Comparison of ENCODE assay signal across 8 cellular contexts in genomic region chr14:102927878-102928411, GRCh38. TPM values are rescaled to one million over a fixed set of nuclear protein-coding genes. Genes with fewer than 3 reads are reported as not detected.
DNase-seq lines count a peak whose midpoint lies in the region; TF ChIP-seq lines count a peak whose summit lies in the region.

No MANE protein-coding gene starts in this region.

- H3K27me3 ChIP-seq in PC-9 (ENCODE audit: insufficient read depth, low read depth) (no peaks in the 10 kb centered on the region), right atrium auricular region (peaks cover 10 to 39% of the 10 kb centered on the region in 2 donors), spleen (replicated peaks in 1 of 7) (peaks cover 3 to 85% (median 51%) of the 10 kb centered on the region in 7 donors)

- no peak for TF ChIP-seq POLR2A in spleen (IDR thresholded peaks at IDR 0.05)
- no peak for TF ChIP-seq POLR2A in lower leg skin (IDR thresholded peaks at IDR 0.05)

- peaks cover 38% of the 10 kb centered on the region for H3F3A ChIP-seq in PC-9 (ENCODE audit: insufficient read depth, low read depth)

- H3K4me2 ChIP-seq in PC-9: peak overlapping the region; percentile 99

- intact Hi-C loops in PC-9 (cut with micrococcal nuclease; ENCODE audit: unreplicated experiment): loop anchor here (1.0 to 5.0 kb wide), 5 partner anchors 144 to 1261 kb away; partner anchors contain the start of gene RCOR1
- intact Hi-C loops in spleen (cut with DNase I; ENCODE audit: low total_unique reads): no loop called here
- intact Hi-C loops in lower leg skin (cut with DNase I; ENCODE audit: low total_unique reads): no loop called here

- BruUV-seq in PC-9 (replicated peaks; lab: Mats Ljungman, UMichigan): no TSS peak

- CTCF ChIA-PET in PC-9 (lab: Charles Lee): interaction anchor here (0.7 to 1.0 kb wide), 3 partner anchors 209 to 403 kb away, joined by 3 to 4 read pairs (median 4); no protein-coding TSS in a partner anchor

- H4K20me1 ChIP-seq in PC-9 (ENCODE audit: insufficient read depth): no peaks in the 10 kb centered on the region

- TF ChIP-seq CTCF in PC-9 (conservative IDR thresholded peaks at IDR 0.05) (no peak), right atrium auricular region (IDR thresholded peaks at IDR 0.05) (no peak), spleen (IDR thresholded peaks at IDR 0.05 in 8 of 11, conservative IDR thresholded peaks at IDR 0.05 in 3 of 11) (no peak), lower leg skin (IDR thresholded peaks at IDR 0.05) (no peak)

- no peaks in the 10 kb centered on the region for H3K9me3 ChIP-seq in PC-9 (ENCODE audit: insufficient read depth, low read depth)
- no peaks in the 10 kb centered on the region for H3K9me3 ChIP-seq in right atrium auricular region
- no peaks in the 10 kb centered on the region for H3K9me3 ChIP-seq in spleen

- peak overlapping the region; percentile 74 for H3K27ac ChIP-seq in PC-9
- H3K27ac ChIP-seq in right atrium auricular region: no peak overlapping the region
- peak overlapping the region in 2 of 8 donors; percentile 0 to 13 for H3K27ac ChIP-seq in spleen

- no peaks in the 10 kb centered on the region for H3K36me3 ChIP-seq in PC-9 (ENCODE audit: low read depth)
- peaks cover 2% of the 10 kb centered on the region for H3K36me3 ChIP-seq in right atrium auricular region
- peaks cover 0 to 11% (median under 1%) of the 10 kb centered on the region in 6 donors for H3K36me3 ChIP-seq in spleen

- POLR2A ChIA-PET in PC-9 (lab: Charles Lee; ENCODE audit: unreplicated experiment): interaction anchor here (0.5 to 0.6 kb wide), 9 partner anchors 132 to 899 kb away, joined by 3 to 14 read pairs (median 4); partner anchors contain the start of genes CINP, TECPR2, XRCC3 and ZFYVE21

- H3K4me3 ChIP-seq in PC-9 (peak overlapping the region; percentile 87), right atrium auricular region (peak overlapping the region; percentile 24 to 53), spleen (peak overlapping the region; percentile 34 to 73 (median 44)), lower leg skin (ENCODE audit: low read depth, poor library complexity, severe bottlenecking) (no peak overlapping the region)

- no peaks in the 10 kb centered on the region for H3K9me2 ChIP-seq in PC-9 (ENCODE audit: insufficient read depth)

- WGBS in spleen, 5 donors: 5 to 30% (median 7%) methylated on average over 9 to 35 of the region's 35 CpGs
- WGBS in lower leg skin, 2 donors: 19% methylated on average over 16 to 19 of the region's 35 CpGs

- H2AFZ ChIP-seq in PC-9: peak overlapping the region; percentile 96

- DNase-seq in NCI-H524 (lab: John Stamatoyannopoulos, UW): peak; percentile 29 to 62
- no peak for DNase-seq in NCI-H524 treated with DMSO at 0.1 percent for 48 hours (lab: John Stamatoyannopoulos, UW)
- DNase-seq in PC-9: peak in 1 of 2 experiments; percentile 73
- DNase-seq in right atrium auricular region (ENCODE audit: low spot score): no peak
- no peak for DNase-seq in spleen
- no peak for DNase-seq in lower leg skin (ENCODE audit: low spot score in 2 of 2)
- DNase-seq in NCI-H1417 treated with DMSO at 0.1 percent for 48 hours (lab: John Stamatoyannopoulos, UW): no peak
- no peak for DNase-seq in activated CD4-positive, CD25-positive, alpha-beta regulatory T cell (lab: John Stamatoyannopoulos, UW)

- H3K4me1 ChIP-seq in PC-9 (replicated peaks; ENCODE audit: insufficient read depth) (peaks cover 20% of the 10 kb centered on the region), right atrium auricular region (peaks cover 0 to 38% of the 10 kb centered on the region in 2 donors), spleen (peaks cover 24 to 57% (median 49%) of the 10 kb centered on the region in 6 donors)

- H3K79me2 ChIP-seq in PC-9 (ENCODE audit: low read depth): no peaks in the 10 kb centered on the region

RNA-seq across cellular contexts. Expression of gene AMN, which starts 5.5 kb away (rescaled TPM):
- total RNA-seq in PC-9 (2021): 21.8 and 36.5 TPM in 2 replicates
- under 1 TPM in 1 of 2 donors, not detected in 1; 0.71 TPM for total RNA-seq in right atrium auricular region
- 1 to 10 TPM in 6 of 7 donors, under 1 TPM in 1; 0.65 to 3.0 (median 2.4) TPM for total RNA-seq in spleen
- 1 to 10 TPM; 1.6 to 2.2 (median 2.1) TPM for polyA plus RNA-seq in spleen
- 10 to 100 TPM; 21.5 to 29.1 (median 24.1) TPM for total RNA-seq in lower leg skin

Comparison
In these comparisons a context has a peak if more than half of its experiments do, and no peak if none do; other contexts are left out.
1. DNase-seq: peak in NCI-H524 (2 of 2); none in NCI-H524 treated with DMSO at 0.1 percent for 48 hours (single experiment), right atrium auricular region (single experiment), spleen (single experiment), lower leg skin (0 of 2), NCI-H1417 treated with DMSO at 0.1 percent for 48 hours (single experiment) and activated CD4-positive, CD25-positive, alpha-beta regulatory T cell (0 of 4).